20 cellular contexts compared by ENCODE assay signal in genomic region chr5:44797723-44798122, GRCh38.
"Had no signal": no experiment of that assay in that cellular context is flagged by ENCODE, and none has a peak within 500 bp of the region (broad histone marks: within the 10 kb centered on the region; RNA-seq: fewer than 3 reads in every experiment).

No MANE protein-coding gene starts in this region.

- H3K27ac ChIP-seq: epithelial cell of prostate, esophagus squamous epithelium, gastroesophageal sphincter, spleen, tibial artery, upper lobe of left lung, vagina had no signal

- H3K4me3 ChIP-seq: esophagus squamous epithelium, gastroesophageal sphincter, spleen, tibial artery, upper lobe of left lung, vagina had no signal

- H3K4me1 ChIP-seq: esophagus squamous epithelium, gastroesophageal sphincter, spleen, tibial artery, upper lobe of left lung, vagina had no signal

- H3K27me3 Mint-ChIP-seq: stimulated activated memory B cell treated with anti-CD40 and anti-IgM and Interleukin-4, amounts not matched to agents 10 μg/mL and 1 μg/mL and 100 μg/mL, for 72 hours had no signal

- H3K4me1 Mint-ChIP-seq: neural crest cell; stimulated activated memory B cell treated with anti-CD40 and anti-IgM and Interleukin-4, amounts not matched to agents 10 μg/mL and 1 μg/mL and 100 μg/mL, for 72 hours had no signal

- H3K36me3 ChIP-seq: esophagus squamous epithelium, upper lobe of left lung, vagina had no signal

- H3K9me3 ChIP-seq: vagina had no signal

- H3K27me3 ChIP-seq: esophagus squamous epithelium, gastroesophageal sphincter, spleen, tibial artery, upper lobe of left lung, vagina had no signal

- H3K27ac Mint-ChIP-seq: naive thymus-derived CD4-positive, alpha-beta T cell; stimulated activated memory B cell treated with anti-CD40 and anti-IgM and Interleukin-4, amounts not matched to agents 10 μg/mL and 1 μg/mL and 100 μg/mL, for 72 hours; stimulated activated naive CD8-positive, alpha-beta T cell treated with anti-CD3 and anti-CD28 coated beads, Interleukin-15, Interleukin-2, amounts not matched to agents 100 ng/mL and 50 ng/mL, for 24 hours had no signal

- DNase-seq: effector memory CD4-positive, alpha-beta T cell; esophagus squamous epithelium; foreskin fibroblast; glutamatergic neuron; left colon; naive thymus-derived CD4-positive, alpha-beta T cell; posterior cingulate gyrus; spleen; stimulated activated CD4-positive, alpha-beta T cell treated with anti-CD3 and anti-CD28 coated beads, Interleukin-15, amount 100 ng/mL, for 24 hours; stimulated activated CD4-positive, alpha-beta T cell treated with anti-CD3 and anti-CD28 coated beads, Interleukin-1b, Interleukin-23, amount 100 ng/mL, for 48 hours; stimulated activated CD4-positive, alpha-beta T cell treated with anti-CD3 and anti-CD28 coated beads, Interleukin-4, amount 100 ng/mL, for 24 hours; tibial artery; upper lobe of left lung had no signal

- ATAC-seq: gastroesophageal sphincter; left colon; naive thymus-derived CD4-positive, alpha-beta T cell; sciatic nerve; stimulated activated memory B cell treated with anti-CD40 and anti-IgM and Interleukin-4, amounts not matched to agents 10 μg/mL and 1 μg/mL and 100 μg/mL, for 72 hours had no signal

- H3K4me3 Mint-ChIP-seq: naive thymus-derived CD4-positive, alpha-beta T cell; neural crest cell; stimulated activated memory B cell treated with anti-CD40 and anti-IgM and Interleukin-4, amounts not matched to agents 10 μg/mL and 1 μg/mL and 100 μg/mL, for 72 hours; stimulated activated naive CD8-positive, alpha-beta T cell treated with anti-CD3 and anti-CD28 coated beads, Interleukin-15, Interleukin-2, amounts not matched to agents 100 ng/mL and 50 ng/mL, for 24 hours had no signal
